1 cellular context compared by ENCODE assay signal in genomic region chr6:20291764-20292227, GRCh38.
TF ChIP-seq lines count a peak whose summit lies in the region.

No MANE protein-coding gene starts in this region.

TF ChIP-seq in K562, 482 proteins besides CTCF, POLR2A, EP300 and RAD21 (continued from another document and continues in another):
- TF ChIP-seq GTF3C2 (IDR thresholded peaks at IDR 0.05; ENCODE audit: borderline replicate concordance, extremely low read depth, insufficient read length), result no peak
- TF ChIP-seq GTF2F1 (IDR thresholded peaks at IDR 0.05; ENCODE audit: low read depth, low read length), result no peak
- TF ChIP-seq FOXA3 (CRISPR knock-in tag; conservative IDR thresholded peaks at IDR 0.05 in 1 of 2, IDR thresholded peaks at IDR 0.05 in 1 of 2), result no peak
- peak; percentile 33 to 36; a peak in 1 of 4 replicates for TF ChIP-seq MNT (conservative IDR thresholded peaks at IDR 0.05)
- no peak for TF ChIP-seq SETDB1 (IDR thresholded peaks at IDR 0.05; ENCODE audit: low read length)
- no peak for TF ChIP-seq MGA (IDR thresholded peaks at IDR 0.05)
- no peak for TF ChIP-seq PTTG1 (tag; IDR thresholded peaks at IDR 0.05; ENCODE audit: low read depth)
- TF ChIP-seq TAF9B (IDR thresholded peaks at IDR 0.05; ENCODE audit: partially characterized antibody), result no peak
- no peak for TF ChIP-seq ZNF347 (CRISPR knock-in tag; IDR thresholded peaks at IDR 0.05; ENCODE audit: low read depth)
- no peak for TF ChIP-seq HCFC1 (IDR thresholded peaks at IDR 0.05; ENCODE audit: low read depth, low read length)
- no peak for TF ChIP-seq THRAP3 (IDR thresholded peaks at IDR 0.05; ENCODE audit: borderline replicate concordance)
- no peak for TF ChIP-seq ATF1 (CRISPR knock-in tag; IDR thresholded peaks at IDR 0.05)
- peak; percentile 58; the same call in 1 of the 2 replicates for TF ChIP-seq ATF1 (tag; IDR thresholded peaks at IDR 0.05)
- TF ChIP-seq ZNF740 (CRISPR knock-in tag; IDR thresholded peaks at IDR 0.05), result no peak
- no peak for TF ChIP-seq ZNF740 (tag; IDR thresholded peaks at IDR 0.05)
- peak in 1 of 2 experiments; percentile 49; a peak in 2 of 4 replicates for TF ChIP-seq KDM1A (IDR thresholded peaks at IDR 0.05)
- TF ChIP-seq SMC3 (conservative IDR thresholded peaks at IDR 0.05; ENCODE audit: insufficient read depth, low read depth, low read length), result peak; percentile 97
- no peak for TF ChIP-seq ZNF277 (CRISPR knock-in tag; IDR thresholded peaks at IDR 0.05; ENCODE audit: borderline replicate concordance)
- TF ChIP-seq CUX1 (CRISPR knock-in tag; IDR thresholded peaks at IDR 0.05), result no peak
- no peak for TF ChIP-seq MAX (CRISPR knock-in tag; IDR thresholded peaks at IDR 0.05)
- TF ChIP-seq SAP30 (IDR thresholded peaks at IDR 0.05; ENCODE audit: borderline replicate concordance, insufficient read depth, low read depth, low read length, poor library complexity, severe bottlenecking), result no peak
- TF ChIP-seq E4F1 (CRISPR knock-in tag; IDR thresholded peaks at IDR 0.05; ENCODE audit: borderline replicate concordance), result no peak
- peak; percentile 82 for TF ChIP-seq CTBP1 (IDR thresholded peaks at IDR 0.05; ENCODE audit: borderline replicate concordance)
- TF ChIP-seq C11orf30 (IDR thresholded peaks at IDR 0.05; ENCODE audit: low read depth), result peak; percentile 11; the same call in 1 of the 2 replicates
- TF ChIP-seq FOXJ2 (tag; IDR thresholded peaks at IDR 0.05), result no peak
- peak; percentile 40; the same call in 1 of the 2 replicates for TF ChIP-seq TOE1 (IDR thresholded peaks at IDR 0.05; ENCODE audit: borderline replicate concordance)
- no peak for TF ChIP-seq TOE1 (CRISPR knock-in tag; IDR thresholded peaks at IDR 0.05; ENCODE audit: borderline replicate concordance, low read depth)
